Comparison of ENCODE assay signal across 8 cellular contexts in the genomic region with DNA sequence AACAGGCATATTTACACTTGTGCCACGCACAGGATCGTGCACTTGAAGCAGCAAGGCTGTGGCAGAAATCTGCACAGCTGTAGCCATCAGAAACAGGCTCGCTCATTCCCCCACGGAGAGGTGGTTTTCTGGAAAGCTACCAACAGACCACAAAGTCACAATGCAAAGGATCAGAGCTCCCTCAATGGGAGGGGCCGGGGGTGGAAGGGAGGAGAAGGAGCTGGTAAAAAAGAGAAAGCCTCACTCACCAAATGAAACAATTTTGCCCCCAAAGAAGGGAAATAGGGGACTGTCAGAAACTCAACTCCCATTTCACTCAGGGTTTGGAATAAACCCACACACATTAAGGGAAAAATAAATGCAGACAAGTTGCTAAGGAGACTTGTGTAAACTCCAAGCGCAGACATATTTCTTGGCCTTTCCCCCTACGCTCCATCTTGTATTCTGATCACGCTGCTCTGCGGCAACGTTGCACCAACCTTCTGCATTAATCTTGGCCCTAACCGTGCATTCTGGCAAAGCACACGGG. TPM values are rescaled to one million over a fixed set of nuclear protein-coding genes. Genes with fewer than 3 reads are reported as not detected.
DNase-seq lines count a peak whose midpoint lies in the region; TF ChIP-seq lines count a peak whose summit lies in the region.

No MANE protein-coding gene starts in this region.

- peak overlapping the region; percentile 44 to 47 for H3K4me3 ChIP-seq in tibial artery

- peak; percentile 92 for DNase-seq in M059J (ENCODE audit: low read depth)
- peak in 40 of 61 donors; percentile 12 to 76 (median 42) for DNase-seq in caudate nucleus (lab: John Stamatoyannopoulos, UW)
- DNase-seq in kidney glomerular epithelial cell (lab: John Stamatoyannopoulos, UW): peak; percentile 33
- no peak for DNase-seq in tibial artery
- no peak for DNase-seq in activated CD4-positive, alpha-beta memory T cell treated with anti-CD3 and anti-CD28 coated beads, Interleukin-2, amount 10 ng/mL, durations not matched to agents 7 days and 5 days
- no peak for DNase-seq in activated effector memory CD4-positive, alpha-beta T cell treated with Interleukin-2 at 50 U/mL for 16 hours
- DNase-seq in COLO668 (lab: John Stamatoyannopoulos, UW; ENCODE audit: unreplicated experiment): no peak
- DNase-seq in NK-92 (lab: John Stamatoyannopoulos, UW; ENCODE audit: unreplicated experiment): no peak

- TF ChIP-seq CTCF in tibial artery (IDR thresholded peaks at IDR 0.05): no peak

- H3K9me3 ChIP-seq in tibial artery: no peaks in the 10 kb centered on the region

- H3K4me1 Mint-ChIP-seq in activated CD4-positive, alpha-beta memory T cell treated with anti-CD3 and anti-CD28 coated beads, Interleukin-2, amount 10 ng/mL, durations not matched to agents 7 days and 5 days: peaks cover 1% of the 10 kb centered on the region

- CTCF ChIA-PET in activated CD4-positive, alpha-beta memory T cell treated with anti-CD3 and anti-CD28 coated beads, Interleukin-2, amount 10 ng/mL, durations not matched to agents 7 days and 5 days (lab: Charles Lee): no interaction called here

- H3K27me3 Mint-ChIP-seq in activated CD4-positive, alpha-beta memory T cell treated with anti-CD3 and anti-CD28 coated beads, Interleukin-2, amount 10 ng/mL, durations not matched to agents 7 days and 5 days: no peaks in the 10 kb centered on the region

- POLR2A ChIA-PET in activated CD4-positive, alpha-beta memory T cell treated with anti-CD3 and anti-CD28 coated beads, Interleukin-2, amount 10 ng/mL, durations not matched to agents 7 days and 5 days (lab: Charles Lee): no interaction called here

- H3K36me3 Mint-ChIP-seq in activated CD4-positive, alpha-beta memory T cell treated with anti-CD3 and anti-CD28 coated beads, Interleukin-2, amount 10 ng/mL, durations not matched to agents 7 days and 5 days (ENCODE audit: low read depth): no peaks in the 10 kb centered on the region

- no peak overlapping the region for H3K27ac Mint-ChIP-seq in activated CD4-positive, alpha-beta memory T cell treated with anti-CD3 and anti-CD28 coated beads, Interleukin-2, amount 10 ng/mL, durations not matched to agents 7 days and 5 days

- peaks cover 0 to 73% (median 22%) of the 10 kb centered on the region in 4 donors for H3K4me1 ChIP-seq in tibial artery

- H3K9me3 Mint-ChIP-seq in activated CD4-positive, alpha-beta memory T cell treated with anti-CD3 and anti-CD28 coated beads, Interleukin-2, amount 10 ng/mL, durations not matched to agents 7 days and 5 days: no peaks in the 10 kb centered on the region

- H3K36me3 ChIP-seq in tibial artery: no peaks in the 10 kb centered on the region

- H3K27ac ChIP-seq in caudate nucleus (ENCODE audit: low read depth, low read length) (peak overlapping the region; percentile 97), tibial artery (peak overlapping the region; percentile 71 to 72)

- intact Hi-C loops in tibial artery (cut with DNase I; ENCODE audit: low total_unique reads): no loop called here

- H3K4me3 Mint-ChIP-seq in activated CD4-positive, alpha-beta memory T cell treated with anti-CD3 and anti-CD28 coated beads, Interleukin-2, amount 10 ng/mL, durations not matched to agents 7 days and 5 days: no peak overlapping the region

- no peaks in the 10 kb centered on the region for H3K27me3 ChIP-seq in tibial artery

RNA-seq across cellular contexts. Expression of a gene that starts 43.2 kb away (rescaled TPM):
- 0.39 and 0.74 TPM in 2 replicates for total RNA-seq in M059J (2014; rRNA removed; shearing (Covaris generic))
- total RNA-seq in activated CD4-positive, alpha-beta memory T cell treated with anti-CD3 and anti-CD28 coated beads, Interleukin-2, amount 10 ng/mL, durations not matched to agents 7 days and 5 days: not detected

Comparison
In these comparisons a context has a peak if more than half of its experiments do, and no peak if none do; other contexts are left out.
1. DNase-seq: peak in M059J (single experiment), caudate nucleus (40 of 61) and kidney glomerular epithelial cell (single experiment); none in tibial artery (0 of 2), activated CD4-positive, alpha-beta memory T cell treated with anti-CD3 and anti-CD28 coated beads, Interleukin-2, amount 10 ng/mL, durations not matched to agents 7 days and 5 days (single experiment), activated effector memory CD4-positive, alpha-beta T cell treated with Interleukin-2 at 50 U/mL for 16 hours (single experiment), COLO668 (single experiment) and NK-92 (single experiment).